In genomic region chr12:28219827-28220226, GRCh38 we compare ENCODE assay signal across 7 cellular contexts.
"Had no signal": no experiment of that assay in that cellular context is flagged by ENCODE, and none has a peak within 500 bp of the region (broad histone marks: within the 10 kb centered on the region; RNA-seq: fewer than 3 reads in every experiment).

No MANE protein-coding gene starts in this region.

- H3K4me3 ChIP-seq: GM12878 had no signal

- DNase-seq: GDM1, GF-D8 had no signal

- ATAC-seq: GM12878 had no signal

- FAIRE-seq: GM12878, GM12891, GM12892, GM18507, GM19239 had no signal
